ENCODE assay signal across 8 cellular contexts in the genomic region with DNA sequence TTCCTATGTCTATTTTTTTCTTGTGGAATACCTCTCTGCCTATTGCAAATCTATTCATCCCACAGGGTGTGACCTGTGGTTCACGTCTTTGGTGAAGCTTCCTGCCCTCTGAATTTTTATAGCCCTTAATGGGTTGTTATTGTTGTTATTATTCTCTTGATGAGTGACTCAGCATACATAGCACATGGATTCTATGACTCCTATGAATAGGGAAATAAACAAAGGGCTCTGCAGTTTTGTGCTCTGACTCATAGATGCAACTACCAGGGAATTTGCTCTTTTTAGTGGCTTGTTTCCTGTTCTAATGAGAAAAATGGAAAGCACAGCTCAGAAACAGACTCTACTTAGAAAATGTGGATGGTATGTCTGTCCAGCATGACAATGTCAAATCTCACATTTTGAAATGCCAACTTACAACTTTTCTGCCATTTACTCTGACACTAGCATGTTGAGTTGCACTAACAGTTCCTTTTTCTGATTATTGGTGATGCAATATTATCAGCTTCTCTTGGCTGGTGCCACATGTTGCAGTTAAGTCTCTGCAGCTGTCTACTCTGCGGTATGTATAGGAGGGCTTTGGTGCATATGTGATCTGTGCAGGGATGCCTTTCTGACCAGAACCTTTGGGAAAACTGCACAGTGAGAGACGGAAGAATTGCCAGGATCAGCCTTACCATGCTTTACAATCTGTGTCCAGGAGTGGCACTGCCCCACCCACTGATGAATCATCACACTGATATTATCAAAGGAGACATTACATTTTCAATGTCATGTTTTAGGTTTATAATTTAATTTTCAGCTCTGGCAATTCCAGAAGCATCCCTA.
A peak's percentile ranks its signal among the peaks of the same experiment; 100 is the strongest.
DNase-seq lines count a peak whose midpoint lies in the region; ATAC-seq and TF ChIP-seq lines count a peak whose summit lies in the region.
"Had no signal": no experiment of that assay in that cellular context is flagged by ENCODE, and none has a peak within 500 bp of the region (broad histone marks: within the 10 kb centered on the region; RNA-seq: fewer than 3 reads in every experiment).

No MANE protein-coding gene starts in this region.

- no peak for TF ChIP-seq EP300 in transverse colon (IDR thresholded peaks at IDR 0.05; ENCODE audit: low read depth)

- intact Hi-C loops in transverse colon (cut with DNase I; ENCODE audit: low total_unique reads), result no loop called here

- WGBS in transverse colon (ENCODE audit: low coverage in 1 of 2), 2 donors, result 11 to 32% methylated on average over 1 to 3 of the region's 3 CpGs

- H3K4me3 Mint-ChIP-seq in immature natural killer cell, result no peak overlapping the region
- H3K4me3 Mint-ChIP-seq: stimulated activated memory B cell treated with anti-CD40 and anti-IgM and Interleukin-4, amounts not matched to agents 10 μg/mL and 1 μg/mL and 100 μg/mL, for 72 hours had no signal

- no peak for TF ChIP-seq CTCF in transverse colon (IDR thresholded peaks at IDR 0.05)
- TF ChIP-seq CTCF in GM13976 (IDR thresholded peaks at IDR 0.05; ENCODE audit: borderline replicate concordance, control extremely low read depth, extremely low read depth, insufficient read depth, missing control alignments), result no peak

- no peak overlapping the region for H3K4me3 ChIP-seq in transverse colon

- peaks cover 16 to 79% (median 30%) of the 10 kb centered on the region in 6 donors for H3K9me3 Mint-ChIP-seq in immature natural killer cell

- in situ Hi-C loops in transverse colon (cut with MboI; ENCODE audit: low pct_ligation_motif_present in 1 of 4, low pct_unique_long_range_greater_than_20kb in 1 of 4, low sequenced_read_pairs in 3 of 4) (no loop called here), GM13976 (cut with MboI; ENCODE audit: low sequenced_read_pairs, unreplicated experiment) (no loop called here)

- no peak for TF ChIP-seq POLR2A in transverse colon (IDR thresholded peaks at IDR 0.05)

- peaks cover 0 to 14% (median 0%) of the 10 kb centered on the region in 3 donors for H3K36me3 Mint-ChIP-seq in immature natural killer cell
- H3K36me3 Mint-ChIP-seq: stimulated activated memory B cell treated with anti-CD40 and anti-IgM and Interleukin-4, amounts not matched to agents 10 μg/mL and 1 μg/mL and 100 μg/mL, for 72 hours had no signal

- H3K27me3 ChIP-seq in transverse colon, result no peaks in the 10 kb centered on the region

- peak; percentile 67 for DNase-seq in HT-29 (ENCODE audit: low spot score)
- DNase-seq in amniotic epithelial cell (ENCODE audit: low read depth), result peak; percentile 95
- DNase-seq in iPS DF 4.7 (ENCODE audit: extremely low read depth, low spot score), result peak; percentile 53
- DNase-seq in transverse colon, result peak; percentile 54
- no peak for DNase-seq in immature natural killer cell
- DNase-seq in GM13976 (ENCODE audit: low spot score), result no peak

- no peaks in the 10 kb centered on the region for H3K4me1 Mint-ChIP-seq in immature natural killer cell
- H3K4me1 Mint-ChIP-seq: stimulated activated memory B cell treated with anti-CD40 and anti-IgM and Interleukin-4, amounts not matched to agents 10 μg/mL and 1 μg/mL and 100 μg/mL, for 72 hours had no signal

- no peak overlapping the region for H3K27ac Mint-ChIP-seq in immature natural killer cell
- H3K27ac Mint-ChIP-seq: stimulated activated memory B cell treated with anti-CD40 and anti-IgM and Interleukin-4, amounts not matched to agents 10 μg/mL and 1 μg/mL and 100 μg/mL, for 72 hours had no signal

- no peak for ATAC-seq in HG02885 (IDR thresholded peaks at IDR 0.05; ENCODE audit: poor library complexity, unreplicated experiment)
- ATAC-seq: stimulated activated memory B cell treated with anti-CD40 and anti-IgM and Interleukin-4, amounts not matched to agents 10 μg/mL and 1 μg/mL and 100 μg/mL, for 72 hours had no signal

- peak overlapping the region; percentile 28 to 59 (median 39) for H3K27ac ChIP-seq in transverse colon

- H3K36me3 ChIP-seq in transverse colon, result no peaks in the 10 kb centered on the region

- no peaks in the 10 kb centered on the region for H3K9me3 ChIP-seq in transverse colon

- H3K4me1 ChIP-seq in transverse colon, result peaks cover 0 to 19% (median 9%) of the 10 kb centered on the region in 4 donors

- peaks cover 0 to 2% (median 0%) of the 10 kb centered on the region in 3 donors for H3K27me3 Mint-ChIP-seq in immature natural killer cell (ENCODE audit: low read depth in 3 of 3)
- H3K27me3 Mint-ChIP-seq: stimulated activated memory B cell treated with anti-CD40 and anti-IgM and Interleukin-4, amounts not matched to agents 10 μg/mL and 1 μg/mL and 100 μg/mL, for 72 hours had no signal

Comparison
In these comparisons a context has a peak if more than half of its experiments do, and no peak if none do; other contexts are left out.
1. DNase-seq: peak in HT-29 (single experiment), amniotic epithelial cell (single experiment), iPS DF 4.7 (single experiment) and transverse colon (single experiment); none in immature natural killer cell (0 of 3) and GM13976 (single experiment).